1 cellular context compared by ENCODE assay signal in genomic region chr10:117094856-117095255, GRCh38.
TF ChIP-seq lines count a peak whose summit lies in the region.

No MANE protein-coding gene starts in this region.

TF ChIP-seq in HepG2, 621 proteins besides CTCF, POLR2A, EP300 and RAD21:
- TF ChIP-seq DDIT3 (CRISPR knock-in tag; IDR thresholded peaks at IDR 0.05) (no peak), ZNF841 (CRISPR knock-in tag; IDR thresholded peaks at IDR 0.05; ENCODE audit: borderline replicate concordance) (no peak), ZBTB33 (CRISPR knock-in tag; IDR thresholded peaks at IDR 0.05) (no peak), TOE1 (CRISPR knock-in tag; IDR thresholded peaks at IDR 0.05) (no peak), ZSCAN9 (CRISPR knock-in tag; IDR thresholded peaks at IDR 0.05; ENCODE audit: borderline replicate concordance) (no peak), PLRG1 (conservative IDR thresholded peaks at IDR 0.05) (no peak)
- TF ChIP-seq, protein P1, sequence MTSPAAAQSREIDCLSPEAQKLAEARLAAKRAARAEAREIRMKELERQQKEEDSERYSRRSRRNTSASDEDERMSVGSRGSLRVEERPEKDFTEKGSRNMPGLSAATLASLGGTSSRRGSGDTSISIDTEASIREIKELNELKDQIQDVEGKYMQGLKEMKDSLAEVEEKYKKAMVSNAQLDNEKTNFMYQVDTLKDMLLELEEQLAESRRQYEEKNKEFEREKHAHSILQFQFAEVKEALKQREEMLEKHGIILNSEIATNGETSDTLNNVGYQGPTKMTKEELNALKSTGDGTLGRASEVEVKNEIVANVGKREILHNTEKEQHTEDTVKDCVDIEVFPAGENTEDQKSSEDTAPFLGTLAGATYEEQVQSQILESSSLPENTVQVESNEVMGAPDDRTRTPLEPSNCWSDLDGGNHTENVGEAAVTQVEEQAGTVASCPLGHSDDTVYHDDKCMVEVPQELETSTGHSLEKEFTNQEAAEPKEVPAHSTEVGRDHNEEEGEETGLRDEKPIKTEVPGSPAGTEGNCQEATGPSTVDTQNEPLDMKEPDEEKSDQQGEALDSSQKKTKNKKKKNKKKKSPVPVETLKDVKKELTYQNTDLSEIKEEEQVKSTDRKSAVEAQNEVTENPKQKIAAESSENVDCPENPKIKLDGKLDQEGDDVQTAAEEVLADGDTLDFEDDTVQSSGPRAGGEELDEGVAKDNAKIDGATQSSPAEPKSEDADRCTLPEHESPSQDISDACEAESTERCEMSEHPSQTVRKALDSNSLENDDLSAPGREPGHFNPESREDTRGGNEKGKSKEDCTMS (CRISPR knock-in tag; conservative IDR thresholded peaks at IDR 0.05) = no peak
